ENCODE assay signal across 8 cellular contexts in genomic region chr14:23186913-23187654, GRCh38. TPM values are rescaled to one million over a fixed set of nuclear protein-coding genes. Genes with fewer than 3 reads are reported as not detected.
DNase-seq lines count a peak whose midpoint lies in the region; ATAC-seq and TF ChIP-seq lines count a peak whose summit lies in the region.

No MANE protein-coding gene starts in this region.

- H3K79me2 ChIP-seq in OCI-LY1 (ENCODE audit: insufficient read depth, low read length): no peaks in the 10 kb centered on the region

- no peak overlapping the region for H2AFZ ChIP-seq in OCI-LY1 (ENCODE audit: low read length)

- TF ChIP-seq POLR2A in vagina (IDR thresholded peaks at IDR 0.05): no peak

- intact Hi-C loops in vagina (cut with DNase I): loop anchor here (2.0 kb wide), 1 partner anchor 66 kb away; no protein-coding TSS in a partner anchor

- no peak overlapping the region for H3K9ac ChIP-seq in OCI-LY1 (ENCODE audit: low read length)
- no peak overlapping the region for H3K9ac ChIP-seq in liver (ENCODE audit: low read depth in 1 of 2, low read length in 2 of 2)

- peak; percentile 91 to 95 for TF ChIP-seq RAD21 in liver (IDR thresholded peaks at IDR 0.05)

- H3K9me2 ChIP-seq in OCI-LY1 (ENCODE audit: low read depth, low read length): no peaks in the 10 kb centered on the region

- no peaks in the 10 kb centered on the region for H3K9me3 ChIP-seq in OCI-LY1 (ENCODE audit: low read length)
- no peaks in the 10 kb centered on the region for H3K9me3 ChIP-seq in liver (ENCODE audit: control insufficient read depth in 4 of 4, low read length in 3 of 4)
- no peaks in the 10 kb centered on the region for H3K9me3 ChIP-seq in vagina

- peaks cover 6% of the 10 kb centered on the region for H3K4me1 ChIP-seq in OCI-LY1 (ENCODE audit: insufficient read depth, low read length, severe bottlenecking)
- peaks cover 0 to 13% (median 11%) of the 10 kb centered on the region in 4 donors for H3K4me1 ChIP-seq in liver (ENCODE audit: control insufficient read depth in 4 of 4, insufficient read depth in 4 of 4, low read length in 3 of 4)
- H3K4me1 ChIP-seq in vagina: peaks cover 10% of the 10 kb centered on the region

- TF ChIP-seq CTCF in OCI-LY1 (IDR thresholded peaks at IDR 0.05; ENCODE audit: low read length) (peak; percentile 76; the same call in 1 of the 2 replicates), liver (IDR thresholded peaks at IDR 0.05; ENCODE audit: low read depth, low read length, missing input control) (peak; percentile 82), vagina (IDR thresholded peaks at IDR 0.05) (peak; percentile 71 to 93 (median 79))

- no peak overlapping the region for H3K27ac ChIP-seq in OCI-LY1 (ENCODE audit: low read depth, low read length, poor library complexity, severe bottlenecking)
- no peak overlapping the region for H3K27ac ChIP-seq in liver (ENCODE audit: low read depth in 1 of 2, low read length in 2 of 2)
- H3K27ac ChIP-seq in vagina: no peak overlapping the region

- H3K27me3 ChIP-seq in OCI-LY1 (ENCODE audit: insufficient read depth, low read length): 0 out of 2 replicates have a peak, but pooled peaks cover 7% of the 10 kb centered on the region
- peaks cover 0 to 3% (median 0%) of the 10 kb centered on the region in 4 donors for H3K27me3 ChIP-seq in liver (ENCODE audit: control insufficient read depth in 4 of 4, insufficient read depth in 4 of 4, low read length in 3 of 4)
- no peaks in the 10 kb centered on the region for H3K27me3 ChIP-seq in vagina

- no peaks in the 10 kb centered on the region for H4K20me1 ChIP-seq in OCI-LY1 (ENCODE audit: insufficient read depth, low read length)

- no peaks in the 10 kb centered on the region for H3F3A ChIP-seq in OCI-LY1 (ENCODE audit: insufficient read depth, low read length)

- 50% methylated on average over 12 of the region's 12 CpGs for WGBS in liver

- no peak overlapping the region for H3K4me2 ChIP-seq in OCI-LY1 (ENCODE audit: low read length)

- peak; percentile 36 for DNase-seq in DMS 273 treated with DMSO at 0.1 percent for 48 hours (lab: John Stamatoyannopoulos, UW)
- DNase-seq in HS-27A (ENCODE audit: low read depth): peak; percentile 19
- DNase-seq in cerebellum (ENCODE audit: low spot score): peak; percentile 75
- DNase-seq in vagina (ENCODE audit: extremely low spot score in 2 of 2): no peak

- H3K4me3 ChIP-seq in OCI-LY1 (ENCODE audit: low read depth, low read length, poor library complexity, severe bottlenecking) (no peak overlapping the region), liver (ENCODE audit: low read depth in 1 of 3, low read length in 3 of 3) (no peak overlapping the region), vagina (no peak overlapping the region)

- ATAC-seq in HG02763 (IDR thresholded peaks at IDR 0.05; ENCODE audit: unreplicated experiment) (no peak), GM18909 (IDR thresholded peaks at IDR 0.05; ENCODE audit: poor library complexity, unreplicated experiment) (no peak)

- H3K36me3 ChIP-seq in OCI-LY1 (ENCODE audit: insufficient read depth, low read length) (no peaks in the 10 kb centered on the region), liver (ENCODE audit: control insufficient read depth in 4 of 4, insufficient read depth in 3 of 4, low read depth in 1 of 4, low read length in 3 of 4) (no peaks in the 10 kb centered on the region), vagina (no peaks in the 10 kb centered on the region)

TF ChIP-seq in liver, 16 proteins besides CTCF, POLR2A, EP300 and RAD21:
- TF ChIP-seq SP1 (IDR thresholded peaks at IDR 0.05): no peak
- TF ChIP-seq FOXA1 (IDR thresholded peaks at IDR 0.05): no peak
- no peak for TF ChIP-seq ZBTB33 (IDR thresholded peaks at IDR 0.05)
- TF ChIP-seq YY1 (IDR thresholded peaks at IDR 0.05): no peak

RNA-seq across cellular contexts. Expression of gene SLC7A8, which starts 3.6 kb away (rescaled TPM):
- total RNA-seq in cerebellum (12.1 TPM), liver (1 to 10 TPM; 4.5 to 9.8 TPM), vagina (68.5 TPM)
- 1 to 10 TPM; 2.6 to 6.2 TPM for polyA plus RNA-seq in liver

RNA-seq across cellular contexts. Expression of gene RNF212B, which starts 50.7 kb away (rescaled TPM):
- not detected for total RNA-seq in cerebellum
- total RNA-seq in liver: under 1 TPM; 0.17 to 0.51 TPM
- under 1 TPM in 1 of 2 donors, not detected in 1; 0.06 TPM for polyA plus RNA-seq in liver
- not detected for total RNA-seq in vagina

Comparison
In these comparisons a context has a peak if more than half of its experiments do, and no peak if none do; other contexts are left out.
1. DNase-seq: peak in DMS 273 treated with DMSO at 0.1 percent for 48 hours (single experiment), HS-27A (single experiment) and cerebellum (single experiment); none in vagina (0 of 2).
2. Peak in every context shown above with its lines, with median percentiles within 50 percentile points of each other: CTCF ChIP-seq.